19 cellular contexts compared by ENCODE assay signal in genomic region chr11:119664063-119664572, GRCh38.
DNase-seq lines count a peak whose midpoint lies in the region; ATAC-seq, FAIRE-seq and TF ChIP-seq lines count a peak whose summit lies in the region.
"Had no signal": no experiment of that assay in that cellular context is flagged by ENCODE, and none has a peak within 500 bp of the region (broad histone marks: within the 10 kb centered on the region; RNA-seq: fewer than 3 reads in every experiment).

No MANE protein-coding gene starts in this region.

- DNase-seq in H9: no peak
- peak; percentile 77 for DNase-seq in NCI-H2196 (lab: John Stamatoyannopoulos, UW; ENCODE audit: unreplicated experiment)
- no peak for DNase-seq in H1 (ENCODE audit: low read depth in 1 of 2, low spot score in 2 of 2)
- DNase-seq in prostate gland (ENCODE audit: low spot score): peak; percentile 62
- no peak for DNase-seq in T1000 (lab: John Stamatoyannopoulos, UW)
- no peak for DNase-seq in NCI-H1694 (lab: John Stamatoyannopoulos, UW)
- no peak for DNase-seq in NCI-H1436 (lab: John Stamatoyannopoulos, UW)
- DNase-seq: activated CD4-positive, alpha-beta memory T cell treated with anti-CD3 and anti-CD28 coated beads for 36 hours; CD8-positive, alpha-beta T cell; effector memory CD4-positive, alpha-beta T cell; naive B cell; NCI-H1694 treated with DMSO at 0.1 percent for 48 hours; T-helper 2 cell; testis had no signal

- no peak overlapping the region for H2AK5ac ChIP-seq in H9 (ENCODE audit: insufficient read length, low read length)
- H2AK5ac ChIP-seq in H1 (ENCODE audit: low read depth, low read length): no peak overlapping the region

- peaks cover 2% of the 10 kb centered on the region; the same call in 1 of the 2 replicates for H3K27me3 Mint-ChIP-seq in H9 (ENCODE audit: low read depth)
- H3K27me3 Mint-ChIP-seq: activated CD4-positive, alpha-beta memory T cell treated with anti-CD3 and anti-CD28 coated beads for 36 hours; naive B cell had no signal

- H3K36me3 ChIP-seq in H1 (ENCODE audit: control insufficient read depth in 2 of 4, insufficient read depth in 4 of 4, low read length in 3 of 4): peaks cover 0 to 6% (median 3%) of the 10 kb centered on the region in 4 experiments; a peak in 4 of 8 replicates
- H3K36me3 ChIP-seq in prostate gland: no peaks in the 10 kb centered on the region

- no peak overlapping the region for H3K14ac ChIP-seq in H9 (ENCODE audit: insufficient read depth, low read length)
- H3K14ac ChIP-seq in H1 (ENCODE audit: insufficient read length): no peak overlapping the region

- H3T11ph ChIP-seq in H9 (ENCODE audit: low read length): no peak overlapping the region

- TF ChIP-seq RAD21 in H1 (IDR thresholded peaks at IDR 0.05 in 1 of 2, conservative IDR thresholded peaks at IDR 0.05 in 1 of 2; ENCODE audit: low read depth in 2 of 2, low read length in 2 of 2): no peak

- H3K79me1 ChIP-seq in H9 (ENCODE audit: insufficient read depth, low read depth, low read length, poor library complexity, severe bottlenecking): no peaks in the 10 kb centered on the region
- H3K79me1 ChIP-seq in H1 (ENCODE audit: low read depth, low read length): no peaks in the 10 kb centered on the region

- H3K23ac ChIP-seq in H9 (ENCODE audit: insufficient read length, low read depth, low read length) (no peak overlapping the region), H1 (ENCODE audit: insufficient read length) (no peak overlapping the region)

- H3K56ac ChIP-seq in H9 (ENCODE audit: insufficient read length, low read depth, low read length): no peak overlapping the region
- no peak overlapping the region for H3K56ac ChIP-seq in H1 (replicated peaks; ENCODE audit: insufficient read length, low read depth, low read length)

- H3K79me2 ChIP-seq in H9 (ENCODE audit: insufficient read depth, low read length) (no peaks in the 10 kb centered on the region), H1 (ENCODE audit: control insufficient read depth in 1 of 2, insufficient read depth in 2 of 2, low read length in 2 of 2) (no peaks in the 10 kb centered on the region)

- H2BK20ac ChIP-seq in H9 (ENCODE audit: low read depth, low read length, poor library complexity, severe bottlenecking): no peak overlapping the region
- H2BK20ac ChIP-seq in H1 (ENCODE audit: low read length): no peak overlapping the region

- no peaks in the 10 kb centered on the region; the same call in 1 of the 2 replicates for H3K4me1 ChIP-seq in H9 (ENCODE audit: insufficient read depth, low read length)
- peaks cover 2 to 19% (median 15%) of the 10 kb centered on the region in 4 experiments; a peak in 6 of 7 replicates for H3K4me1 ChIP-seq in H1 (replicated peaks in 1 of 4; ENCODE audit: control insufficient read depth in 3 of 4, insufficient read depth in 4 of 4, low read length in 3 of 4)
- peaks cover 7% of the 10 kb centered on the region for H3K4me1 ChIP-seq in prostate gland (replicated peaks)
- H3K4me1 ChIP-seq: testis had no signal

- H3K4me1 Mint-ChIP-seq in H9: peaks cover 25 to 32% of the 10 kb centered on the region in 2 experiments
- H3K4me1 Mint-ChIP-seq: naive B cell had no signal

- no peak overlapping the region for H4K5ac ChIP-seq in H9 (ENCODE audit: insufficient read length, low read depth, low read length)
- H4K5ac ChIP-seq in H1 (ENCODE audit: insufficient read length, low read depth, low read length): no peak overlapping the region

- ATAC-seq in GM21717 (IDR thresholded peaks at IDR 0.05; ENCODE audit: unreplicated experiment): no peak
- ATAC-seq: CD8-positive, alpha-beta T cell; left lobe of liver had no signal

- H4K91ac ChIP-seq in H9 (ENCODE audit: insufficient read length, low read depth, low read length) (no peak overlapping the region), H1 (replicated peaks; ENCODE audit: insufficient read length, low read length) (no peak overlapping the region)

- H3K27me3 ChIP-seq in H9 (ENCODE audit: insufficient read depth, low read length) (no peaks in the 10 kb centered on the region), H1 (replicated peaks in 1 of 4; ENCODE audit: control insufficient read depth in 3 of 4, extremely low read depth in 1 of 4, insufficient read depth in 3 of 4, low read length in 3 of 4) (no peaks in the 10 kb centered on the region), prostate gland (replicated peaks; ENCODE audit: insufficient read depth) (no peaks in the 10 kb centered on the region)
- H3K27me3 ChIP-seq: testis had no signal

- H2AFZ ChIP-seq in H9 (ENCODE audit: low read length): no peak overlapping the region
- H2AFZ ChIP-seq in H1 (ENCODE audit: low read length): no peak overlapping the region

- no peak; a peak in 1 of 3 replicates for TF ChIP-seq EP300 in H1 (IDR thresholded peaks at IDR 0.05; ENCODE audit: borderline replicate concordance in 1 of 2, low read depth in 2 of 2, low read length in 2 of 2)

- WGBS in H9 (ENCODE audit: extremely low coverage, insufficient read length, low lambda C conversion rate): no CpG with 5 or more reads among the region's 9 CpGs
- 74% methylated on average over 8 of the region's 9 CpGs; no CpG with 5 or more reads in 1 of the 2 experiments for WGBS in H1 (ENCODE audit: extremely low coverage in 1 of 2, insufficient coverage in 1 of 2, insufficient read length in 1 of 2, insufficient replicate concordance in 2 of 2, low coverage in 1 of 2, low lambda C conversion rate in 2 of 2, missing lambda C conversion rate in 1 of 2), 2 experiments
- 43% methylated on average over 9 of the region's 9 CpGs for WGBS in prostate gland

- FAIRE-seq in H1 (lab: Jason Lieb, UNC): no peak
- FAIRE-seq: astrocyte, RCC 7860 had no signal

- H2BK120ac ChIP-seq in H9 (ENCODE audit: low read depth, low read length, poor library complexity, severe bottlenecking) (no peak overlapping the region), H1 (replicated peaks; ENCODE audit: low read depth, low read length) (no peak overlapping the region)

- H3K4me3 ChIP-seq in H1 (ENCODE audit: extremely low read depth in 1 of 4, insufficient read depth in 2 of 4, low read depth in 3 of 4, low read length in 4 of 4) (no peak overlapping the region), prostate gland (no peak overlapping the region)
- H3K4me3 ChIP-seq: smooth muscle cell, testis had no signal

- peaks cover 2 to 52% (median 21%) of the 10 kb centered on the region in 3 experiments; a peak in 6 of 7 replicates for H3K36me3 Mint-ChIP-seq in H9 (ENCODE audit: insufficient read depth in 1 of 3, low read depth in 3 of 3)
- H3K36me3 Mint-ChIP-seq: activated CD4-positive, alpha-beta memory T cell treated with anti-CD3 and anti-CD28 coated beads for 36 hours; CD8-positive, alpha-beta T cell; naive B cell had no signal

- TF ChIP-seq POLR2A in H1 (IDR thresholded peaks at IDR 0.05; ENCODE audit: control extremely low read depth in 1 of 2, low read depth in 2 of 2, low read length in 2 of 2) (no peak), prostate gland (IDR thresholded peaks at IDR 0.05) (no peak)

- H4K20me1 ChIP-seq in H9 (ENCODE audit: control insufficient read depth, insufficient read depth, insufficient read length) (no peaks in the 10 kb centered on the region), H1 (replicated peaks in 1 of 2; ENCODE audit: control insufficient read depth in 1 of 2, insufficient read depth in 2 of 2, low read length in 2 of 2) (peaks cover 9 to 14% of the 10 kb centered on the region in 2 experiments)

- no peak overlapping the region for H2BK5ac ChIP-seq in H9 (ENCODE audit: insufficient read length, low read length)
- H2BK5ac ChIP-seq in H1 (ENCODE audit: low read depth, low read length): 0 out of 2 replicates have a peak overlapping the region, but pooled peaks have one; percentile 44

- H3K4ac ChIP-seq in H9 (ENCODE audit: low read depth, low read length) (no peak overlapping the region), H1 (replicated peaks; ENCODE audit: insufficient read length, low read depth, low read length) (no peak overlapping the region)

- H3K18ac ChIP-seq in H9 (ENCODE audit: insufficient read length, low read depth, low read length) (no peak overlapping the region), H1 (ENCODE audit: extremely low read depth, low read length) (no peak overlapping the region; the same call in 1 of the 2 replicates)

- no peak overlapping the region for H2BK15ac ChIP-seq in H9 (ENCODE audit: low read depth, low read length)
- H2BK15ac ChIP-seq in H1 (ENCODE audit: low read length): no peak overlapping the region

- H3K9ac ChIP-seq in H9 (ENCODE audit: extremely low read depth, insufficient read length, low read length) (no peak overlapping the region), H1 (replicated peaks in 1 of 4; ENCODE audit: extremely low read depth in 1 of 4, low read depth in 3 of 4, low read length in 3 of 4) (no peak overlapping the region)

- H3K9me3 Mint-ChIP-seq in H9: no peaks in the 10 kb centered on the region
- H3K9me3 Mint-ChIP-seq: activated CD4-positive, alpha-beta memory T cell treated with anti-CD3 and anti-CD28 coated beads for 36 hours; CD8-positive, alpha-beta T cell; naive B cell had no signal

- H4K8ac ChIP-seq in H9 (replicated peaks; ENCODE audit: insufficient read length, low read depth, low read length): no peak overlapping the region
- H4K8ac ChIP-seq in H1 (ENCODE audit: extremely low read depth, insufficient read depth, low read length): peak overlapping the region; percentile 83; the same call in 1 of the 2 replicates

- no peak for TF ChIP-seq CTCF in H9 (conservative IDR thresholded peaks at IDR 0.05)
- no peak for TF ChIP-seq CTCF in H1 (IDR thresholded peaks at IDR 0.05; ENCODE audit: control extremely low read depth in 1 of 3, insufficient read depth in 1 of 3, low read depth in 1 of 3, low read length in 3 of 3)
- TF ChIP-seq CTCF in prostate gland (IDR thresholded peaks at IDR 0.05): no peak

- H2BK12ac ChIP-seq in H9 (ENCODE audit: insufficient read length, low read depth, low read length) (no peak overlapping the region), H1 (ENCODE audit: low read depth, low read length) (no peak overlapping the region)

- H3K23me2 ChIP-seq in H9 (ENCODE audit: insufficient read length, low read depth, low read length, poor library complexity, severe bottlenecking): no peaks in the 10 kb centered on the region
- no peaks in the 10 kb centered on the region for H3K23me2 ChIP-seq in H1 (ENCODE audit: low read depth, low read length)

- POLR2A ChIA-PET in H1 (lab: Charles Lee; ENCODE audit: partially characterized antibody): interaction anchor here (0.6 to 1.4 kb wide), 3 partner anchors 10 to 94 kb away, joined by 3 to 5 read pairs (median 5); no protein-coding TSS in a partner anchor

- CTCF ChIA-PET in H1 (lab: Charles Lee; ENCODE audit: partially characterized antibody): interaction anchor here (0.5 to 5.3 kb wide), 25 partner anchors 8 to 474 kb away, joined by 3 to 55 read pairs (median 4); partner anchors contain the start of gene TRIM29

- H3K27ac Mint-ChIP-seq in H9: peak overlapping the region; percentile 3 to 90 (median 69); a peak in 3 of 7 replicates
- H3K27ac Mint-ChIP-seq: activated CD4-positive, alpha-beta memory T cell treated with anti-CD3 and anti-CD28 coated beads for 36 hours; CD8-positive, alpha-beta T cell; naive B cell had no signal

- H3K27ac ChIP-seq in H9 (ENCODE audit: insufficient read length, low read depth, low read length) (no peak overlapping the region), H1 (ENCODE audit: low read depth, low read length) (no peak overlapping the region), prostate gland (no peak overlapping the region)
- H3K27ac ChIP-seq: testis had no signal

- H3K4me2 ChIP-seq in H9 (ENCODE audit: insufficient read depth, insufficient read length, low read length) (no peak overlapping the region), H1 (ENCODE audit: insufficient read depth in 1 of 2, low read depth in 2 of 2, low read length in 2 of 2) (peak overlapping the region; percentile 8 to 23; a peak in 2 of 4 replicates)
- H3K4me2 ChIP-seq: smooth muscle cell had no signal

- no peak overlapping the region; a peak in 1 of 5 replicates for H3K4me3 Mint-ChIP-seq in H9
- H3K4me3 Mint-ChIP-seq: activated CD4-positive, alpha-beta memory T cell treated with anti-CD3 and anti-CD28 coated beads for 36 hours; CD8-positive, alpha-beta T cell; naive B cell had no signal

- intact Hi-C loops in prostate gland (cut with DNase I): loop anchor here (10.0 kb wide), 1 partner anchor 641 kb away; no protein-coding TSS in a partner anchor

- H3K9me3 ChIP-seq in H9 (ENCODE audit: control insufficient read depth, low read depth, low read length) (no peaks in the 10 kb centered on the region), H1 (ENCODE audit: insufficient read depth in 2 of 2, low read depth in 1 of 2, low read length in 1 of 2) (no peaks in the 10 kb centered on the region), prostate gland (no peaks in the 10 kb centered on the region)
- H3K9me3 ChIP-seq: testis had no signal

Comparison
In these comparisons a context has a peak if more than half of its experiments do, and no peak if none do; other contexts are left out.
1. DNase-seq: peak in NCI-H2196 (single experiment) and prostate gland (single experiment); none in H9 (single experiment), H1 (0 of 2), T1000 (single experiment), NCI-H1694 (single experiment) and NCI-H1436 (single experiment).